15 cellular contexts compared by ENCODE assay signal in genomic region chr5:15620501-15620900, GRCh38.
DNase-seq lines count a peak whose midpoint lies in the region; ATAC-seq and TF ChIP-seq lines count a peak whose summit lies in the region.
"Had no signal": no experiment of that assay in that cellular context is flagged by ENCODE, and none has a peak within 500 bp of the region (broad histone marks: within the 10 kb centered on the region; RNA-seq: fewer than 3 reads in every experiment).

No MANE protein-coding gene starts in this region.

- no peak overlapping the region for H3K4me3 Mint-ChIP-seq in nephron progenitor cell
- H3K4me3 Mint-ChIP-seq: CD14-positive monocyte; T-helper 2 cell treated with Interferon-gamma antibody and Interleukin-4, amounts not matched to agents 5 μg/mL and 100 μg/mL, for 36 hours had no signal

- peaks cover 23% of the 10 kb centered on the region for H3K4me1 ChIP-seq in SJSA1 (replicated peaks)
- H3K4me1 ChIP-seq: spleen had no signal

- in situ Hi-C loops in GM13976 (cut with MboI; ENCODE audit: low sequenced_read_pairs, unreplicated experiment) = no loop called here

- peaks cover 3% of the 10 kb centered on the region for H3K27me3 Mint-ChIP-seq in nephron progenitor cell (ENCODE audit: low read depth, poor library complexity)

- no peak overlapping the region for H3K4me3 ChIP-seq in SJSA1
- H3K4me3 ChIP-seq: spleen had no signal

- H3K27ac ChIP-seq in SJSA1 = peak overlapping the region; percentile 72
- H3K27ac ChIP-seq: spleen had no signal

- ATAC-seq in GM19351 (IDR thresholded peaks at IDR 0.05; ENCODE audit: unreplicated experiment) = no peak

- peak; percentile 91 for DNase-seq in EH (ENCODE audit: low read depth)
- DNase-seq in SJSA1 (ENCODE audit: low read depth in 1 of 2, low spot score in 2 of 2) = peak; percentile 47
- DNase-seq in fibroblast of gingiva (ENCODE audit: low read depth) = peak; percentile 86
- DNase-seq in nephron progenitor cell = no peak
- no peak for DNase-seq in NCI-H345 treated with DMSO at 0.1 percent for 48 hours (lab: John Stamatoyannopoulos, UW; ENCODE audit: unreplicated experiment)
- DNase-seq in activated CD4-positive, alpha-beta T cell treated with anti-CD3 and anti-CD28 coated beads, Interleukin-2, amount 50 U/mL, for 4 hours = no peak
- no peak for DNase-seq in GM13976 (ENCODE audit: low spot score)
- DNase-seq: amygdala, head of caudate nucleus, midbrain, NCI-H1436, spleen had no signal

- H3K27ac Mint-ChIP-seq in nephron progenitor cell = peak overlapping the region; percentile 19
- H3K27ac Mint-ChIP-seq: CD14-positive monocyte; T-helper 2 cell treated with Interferon-gamma antibody and Interleukin-4, amounts not matched to agents 5 μg/mL and 100 μg/mL, for 36 hours had no signal

- 0 out of 2 replicates have a peak, but pooled peaks cover 3% of the 10 kb centered on the region for H3K36me3 ChIP-seq in SJSA1
- H3K36me3 ChIP-seq: spleen had no signal

- H3K4me1 Mint-ChIP-seq in nephron progenitor cell = peaks cover 7% of the 10 kb centered on the region
- H3K4me1 Mint-ChIP-seq: CD14-positive monocyte had no signal

- H3K27me3 ChIP-seq in SJSA1 (replicated peaks) = no peaks in the 10 kb centered on the region
- H3K27me3 ChIP-seq: spleen had no signal

- peaks cover 14% of the 10 kb centered on the region for H3K36me3 Mint-ChIP-seq in nephron progenitor cell (ENCODE audit: low read depth)
- H3K36me3 Mint-ChIP-seq: CD14-positive monocyte had no signal

- H3K9me3 Mint-ChIP-seq in nephron progenitor cell = no peaks in the 10 kb centered on the region

- H3K9me3 ChIP-seq in SJSA1 (replicated peaks) = no peaks in the 10 kb centered on the region

- TF ChIP-seq CTCF in nephron progenitor cell (IDR thresholded peaks at IDR 0.05) = no peak
- no peak for TF ChIP-seq CTCF in GM13976 (IDR thresholded peaks at IDR 0.05; ENCODE audit: borderline replicate concordance, control extremely low read depth, extremely low read depth, insufficient read depth, missing control alignments)

Comparison
In these comparisons a context has a peak if more than half of its experiments do, and no peak if none do; other contexts are left out.
1. DNase-seq: peak in EH (single experiment), SJSA1 (2 of 2) and fibroblast of gingiva (single experiment); none in nephron progenitor cell (single experiment), NCI-H345 treated with DMSO at 0.1 percent for 48 hours (single experiment), activated CD4-positive, alpha-beta T cell treated with anti-CD3 and anti-CD28 coated beads, Interleukin-2, amount 50 U/mL, for 4 hours (0 of 2) and GM13976 (single experiment).